In genomic region chr17:2723997-2724782, GRCh38 we compare ENCODE assay signal across 9 cellular contexts. TPM values are rescaled to one million over a fixed set of nuclear protein-coding genes. Genes with fewer than 3 reads are reported as not detected.
DNase-seq lines count a peak whose midpoint lies in the region; ATAC-seq, FAIRE-seq and TF ChIP-seq lines count a peak whose summit lies in the region.
"Had no signal": no experiment of that assay in that cellular context is flagged by ENCODE, and none has a peak within 500 bp of the region (broad histone marks: within the 10 kb centered on the region; RNA-seq: fewer than 3 reads in every experiment).

No MANE protein-coding gene starts in this region.

- peaks cover 13% of the 10 kb centered on the region for H3K27me3 Mint-ChIP-seq in endothelial cell (ENCODE audit: unreplicated experiment)

- no peak overlapping the region for H3K27ac Mint-ChIP-seq in endothelial cell (ENCODE audit: unreplicated experiment)

- in situ Hi-C loops in transverse colon (cut with MboI; ENCODE audit: low pct_ligation_motif_present in 1 of 4, low pct_unique_long_range_greater_than_20kb in 1 of 4, low sequenced_read_pairs in 3 of 4), result no loop called here

- peaks cover 9% of the 10 kb centered on the region for H3K4me1 ChIP-seq in mucosa of descending colon (ENCODE audit: low read depth)
- peaks cover 0 to 18% (median 10%) of the 10 kb centered on the region in 4 donors for H3K4me1 ChIP-seq in transverse colon

- H3K9me3 ChIP-seq in mucosa of descending colon (no peaks in the 10 kb centered on the region), transverse colon (no peaks in the 10 kb centered on the region)

- H3K9me3 Mint-ChIP-seq in endothelial cell (ENCODE audit: unreplicated experiment), result no peaks in the 10 kb centered on the region

- H3K27ac ChIP-seq in transverse colon, result peak overlapping the region; percentile 72 to 83 (median 82)
- H3K27ac ChIP-seq: HL-60 had no signal

- peak; percentile 74 for ATAC-seq in mucosa of descending colon
- no peak for ATAC-seq in HG03442 (IDR thresholded peaks at IDR 0.05; ENCODE audit: unreplicated experiment)

- no peak for TF ChIP-seq EP300 in transverse colon (IDR thresholded peaks at IDR 0.05; ENCODE audit: low read depth)

- FAIRE-seq in GM19239 (lab: Jason Lieb, UNC), result no peak

- 16% methylated on average over 53 of the region's 98 CpGs; no CpG with 5 or more reads in 1 of the 2 donors for WGBS in transverse colon (ENCODE audit: low coverage in 1 of 2), 2 donors

- DNase-seq in activated CD8-positive, alpha-beta memory T cell treated with anti-CD3 and anti-CD28 coated beads for 24 hours, result peak; percentile 65
- DNase-seq in activated CD8-positive, alpha-beta memory T cell treated with anti-CD3 and anti-CD28 coated beads, Interleukin-2, amount 50 U/mL, for 4 hours, result no peak
- DNase-seq in endothelial cell (ENCODE audit: low spot score) (peak; percentile 60), mucosa of descending colon (peak; percentile 69 to 84 (median 82)), transverse colon (peak; percentile 79), GM19239 (ENCODE audit: insufficient read length, low spot score) (no peak), inferior parietal cortex (ENCODE audit: extremely low spot score) (no peak)

- TF ChIP-seq POLR2A in transverse colon (IDR thresholded peaks at IDR 0.05), result no peak

- H3K36me3 ChIP-seq in mucosa of descending colon (ENCODE audit: low read depth) (no peaks in the 10 kb centered on the region), transverse colon (no peaks in the 10 kb centered on the region)

- H3K36me3 Mint-ChIP-seq in endothelial cell (ENCODE audit: low read depth, unreplicated experiment), result no peaks in the 10 kb centered on the region

- peaks cover 2% of the 10 kb centered on the region for H3K4me1 Mint-ChIP-seq in endothelial cell (ENCODE audit: unreplicated experiment)

- no peak for TF ChIP-seq CTCF in endothelial cell (IDR thresholded peaks at IDR 0.05; ENCODE audit: unreplicated experiment)
- TF ChIP-seq CTCF in mucosa of descending colon (IDR thresholded peaks at IDR 0.05), result no peak
- TF ChIP-seq CTCF in transverse colon (IDR thresholded peaks at IDR 0.05), result no peak

- intact Hi-C loops in mucosa of descending colon (cut with DNase I, micrococcal nuclease), result no loop called here
- intact Hi-C loops in transverse colon (cut with DNase I; ENCODE audit: low total_unique reads), result no loop called here

- no peak overlapping the region for H3K4me3 ChIP-seq in mucosa of descending colon
- peak overlapping the region in 3 of 4 donors; percentile 29 to 39 (median 38) for H3K4me3 ChIP-seq in transverse colon

- peaks cover 43% of the 10 kb centered on the region for H3K27me3 ChIP-seq in transverse colon

- H3K4me3 Mint-ChIP-seq in endothelial cell (ENCODE audit: unreplicated experiment), result no peak overlapping the region

RNA-seq across cellular contexts. Expression of gene CLUH, which starts 12.6 kb away (rescaled TPM):
- total RNA-seq in endothelial cell (ENCODE audit: unreplicated experiment) (45.9 TPM), mucosa of descending colon (100 to 1,000 TPM; 120 to 149 (median 145) TPM), transverse colon (1,000 to 10,000 TPM in 1 of 4 donors, 100 to 1,000 TPM in 3; 127 to 1,072 (median 208) TPM)

RNA-seq across cellular contexts. Expression of gene CCDC92B, which starts 25.3 kb away (rescaled TPM):
- total RNA-seq in endothelial cell (ENCODE audit: unreplicated experiment) (1.9 TPM), mucosa of descending colon (1 to 10 TPM; 1.3 to 2.2 (median 2.2) TPM), transverse colon (under 1 TPM in 3 of 4 donors, not detected in 1; 0.48 to 0.82 (median 0.75) TPM)

Comparison
In these comparisons a context has a peak if more than half of its experiments do, and no peak if none do; other contexts are left out.
1. DNase-seq: peak in activated CD8-positive, alpha-beta memory T cell treated with anti-CD3 and anti-CD28 coated beads for 24 hours (single experiment), endothelial cell (single experiment), mucosa of descending colon (3 of 3) and transverse colon (single experiment); none in activated CD8-positive, alpha-beta memory T cell treated with anti-CD3 and anti-CD28 coated beads, Interleukin-2, amount 50 U/mL, for 4 hours (single experiment), GM19239 (single experiment) and inferior parietal cortex (single experiment).